8 cellular contexts compared by ENCODE assay signal in the genomic region with DNA sequence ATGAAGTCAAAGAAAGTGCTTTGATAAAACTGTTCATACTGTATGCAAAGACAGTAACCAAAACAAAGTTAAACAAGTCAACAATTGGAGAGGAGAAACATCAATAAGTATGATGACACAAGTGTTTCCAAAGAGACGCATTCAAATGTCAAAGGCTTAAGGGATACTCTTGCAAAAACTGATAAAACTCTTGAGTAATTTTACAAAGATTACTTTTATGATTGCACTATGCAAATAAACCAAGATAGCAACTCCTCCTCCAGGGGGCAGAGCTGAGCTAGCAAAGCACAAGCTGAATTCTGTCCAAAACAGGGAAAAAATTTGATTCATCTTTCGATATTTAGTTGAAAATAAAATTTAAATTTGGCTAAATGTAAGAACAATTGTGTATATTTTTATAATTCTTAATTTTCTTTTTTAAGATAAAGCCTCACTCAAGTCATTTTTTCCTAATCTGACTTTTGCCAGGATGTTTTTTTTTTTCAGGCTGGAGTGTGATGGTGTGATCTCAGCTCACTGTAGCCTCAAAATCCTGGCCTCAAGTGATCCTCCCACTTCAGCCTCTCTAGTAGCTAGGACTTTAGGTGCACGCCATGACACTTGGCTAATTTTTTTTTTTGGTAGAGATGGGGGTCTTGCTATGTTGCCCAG.
DNase-seq lines count a peak whose midpoint lies in the region; ATAC-seq lines count a peak whose summit lies in the region.

No MANE protein-coding gene starts in this region.

- no peak overlapping the region for H3K27ac Mint-ChIP-seq in activated naive CD8-positive, alpha-beta T cell treated with anti-CD3 and anti-CD28 coated beads for 36 hours
- no peak overlapping the region for H3K27ac Mint-ChIP-seq in immature natural killer cell

- peak; percentile 63 for ATAC-seq in HG02759 (IDR thresholded peaks at IDR 0.05; ENCODE audit: unreplicated experiment)
- no peak for ATAC-seq in HG02840 (IDR thresholded peaks at IDR 0.05; ENCODE audit: low FRiP score, unreplicated experiment)

- H3K4me1 Mint-ChIP-seq in activated naive CD8-positive, alpha-beta T cell treated with anti-CD3 and anti-CD28 coated beads for 36 hours = no peaks in the 10 kb centered on the region
- H3K4me1 Mint-ChIP-seq in immature natural killer cell = no peaks in the 10 kb centered on the region

- H3K4me3 Mint-ChIP-seq in activated naive CD8-positive, alpha-beta T cell treated with anti-CD3 and anti-CD28 coated beads for 36 hours = no peak overlapping the region
- no peak overlapping the region for H3K4me3 Mint-ChIP-seq in immature natural killer cell

- H3K9me3 Mint-ChIP-seq in activated naive CD8-positive, alpha-beta T cell treated with anti-CD3 and anti-CD28 coated beads for 36 hours = no peaks in the 10 kb centered on the region
- H3K9me3 Mint-ChIP-seq in immature natural killer cell = no peaks in the 10 kb centered on the region

- no peaks in the 10 kb centered on the region for H3K36me3 Mint-ChIP-seq in activated naive CD8-positive, alpha-beta T cell treated with anti-CD3 and anti-CD28 coated beads for 36 hours
- H3K36me3 Mint-ChIP-seq in immature natural killer cell = no peaks in the 10 kb centered on the region

- DNase-seq in NCI-H748 (lab: John Stamatoyannopoulos, UW; ENCODE audit: unreplicated experiment) = peak; percentile 29
- DNase-seq in NCI-H748 treated with DMSO at 0.1 percent for 48 hours (lab: John Stamatoyannopoulos, UW) = no peak
- peak; percentile 13 for DNase-seq in RPMI7951 (ENCODE audit: low read depth)
- DNase-seq in activated naive CD8-positive, alpha-beta T cell treated with anti-CD3 and anti-CD28 coated beads for 36 hours = peak; percentile 39
- DNase-seq in immature natural killer cell = peak in 2 of 3 donors; percentile 1 to 10
- DNase-seq in stimulated activated CD4-positive, alpha-beta T cell treated with anti-CD3 and anti-CD28 coated beads, TNF-alpha, amount 100 ng/mL, for 24 hours (ENCODE audit: low read depth in 3 of 3) = peak; percentile 11 to 48 (median 21)

- H3K27me3 Mint-ChIP-seq in activated naive CD8-positive, alpha-beta T cell treated with anti-CD3 and anti-CD28 coated beads for 36 hours = peaks cover 9% of the 10 kb centered on the region
- H3K27me3 Mint-ChIP-seq in immature natural killer cell (ENCODE audit: low read depth in 3 of 3) = peaks cover 2 to 9% (median 2%) of the 10 kb centered on the region in 3 donors
